In genomic region chr6:21554286-21554685, GRCh38 we compare ENCODE assay signal across 31 cellular contexts.
"Had no signal": no experiment of that assay in that cellular context is flagged by ENCODE, and none has a peak within 500 bp of the region (broad histone marks: within the 10 kb centered on the region; RNA-seq: fewer than 3 reads in every experiment).

No MANE protein-coding gene starts in this region.

- H3K4me1 Mint-ChIP-seq: activated B cell treated with CpG ODN at 0.5 μM for 24 hours; activated naive CD4-positive, alpha-beta T cell treated with anti-CD3 and anti-CD28 coated beads, Interleukin-2, amount 10 ng/mL, durations not matched to agents 7 days and 5 days; activated naive CD8-positive, alpha-beta T cell treated with anti-CD3 and anti-CD28 coated beads, Interleukin-2, amount 10 ng/mL, durations not matched to agents 7 days and 5 days; endodermal cell had no signal

- H3K4me3 Mint-ChIP-seq: activated B cell treated with CpG ODN at 0.5 μM for 24 hours; activated naive CD4-positive, alpha-beta T cell treated with anti-CD3 and anti-CD28 coated beads, Interleukin-2, amount 10 ng/mL, durations not matched to agents 7 days and 5 days; activated naive CD8-positive, alpha-beta T cell treated with anti-CD3 and anti-CD28 coated beads, Interleukin-2, amount 10 ng/mL, durations not matched to agents 7 days and 5 days; activated T-cell treated with anti-CD3 and anti-CD28 coated beads, Interleukin-2, amount 50 U/mL, for 24 hours; activated T-cell treated with anti-CD3 and anti-CD28 coated beads, Interleukin-2, amount 50 U/mL, for 72 hours; brain; dendritic cell treated with granulocyte-macrophage colony-stimulating factor and Interleukin-4, amounts not matched to agents 40 ng/mL and 50 ng/mL, for 4 days; endodermal cell had no signal

- H3K27ac ChIP-seq: ascending aorta, breast epithelium, cardiac muscle cell, colonic mucosa, dorsolateral prefrontal cortex, esophagus muscularis mucosa, foreskin keratinocyte, gastrocnemius medialis, heart left ventricle had no signal

- H3K27ac Mint-ChIP-seq: activated B cell treated with CpG ODN at 0.5 μM for 24 hours; activated naive CD4-positive, alpha-beta T cell treated with anti-CD3 and anti-CD28 coated beads, Interleukin-2, amount 10 ng/mL, durations not matched to agents 7 days and 5 days; activated naive CD4-positive, alpha-beta T cell treated with anti-CD3 and anti-CD28 coated beads, Interleukin-2, amount 50 U/mL, for 72 hours; activated naive CD8-positive, alpha-beta T cell treated with anti-CD3 and anti-CD28 coated beads, Interleukin-2, amount 10 ng/mL, durations not matched to agents 7 days and 5 days; activated T-cell treated with anti-CD3 and anti-CD28 coated beads, Interleukin-2, amount 50 U/mL, for 24 hours; activated T-cell treated with anti-CD3 and anti-CD28 coated beads, Interleukin-2, amount 50 U/mL, for 72 hours; brain; dendritic cell treated with granulocyte-macrophage colony-stimulating factor and Interleukin-4, amounts not matched to agents 40 ng/mL and 50 ng/mL, for 4 days; endodermal cell had no signal

- H3K9me3 Mint-ChIP-seq: activated naive CD8-positive, alpha-beta T cell treated with anti-CD3 and anti-CD28 coated beads, Interleukin-2, amount 10 ng/mL, durations not matched to agents 7 days and 5 days had no signal

- H3K36me3 Mint-ChIP-seq: activated naive CD4-positive, alpha-beta T cell treated with anti-CD3 and anti-CD28 coated beads, Interleukin-2, amount 10 ng/mL, durations not matched to agents 7 days and 5 days; activated naive CD8-positive, alpha-beta T cell treated with anti-CD3 and anti-CD28 coated beads, Interleukin-2, amount 10 ng/mL, durations not matched to agents 7 days and 5 days had no signal

- H3K27me3 Mint-ChIP-seq: activated B cell treated with CpG ODN at 0.5 μM for 24 hours; activated naive CD4-positive, alpha-beta T cell treated with anti-CD3 and anti-CD28 coated beads, Interleukin-2, amount 10 ng/mL, durations not matched to agents 7 days and 5 days; activated naive CD8-positive, alpha-beta T cell treated with anti-CD3 and anti-CD28 coated beads, Interleukin-2, amount 10 ng/mL, durations not matched to agents 7 days and 5 days; brain; dendritic cell treated with granulocyte-macrophage colony-stimulating factor and Interleukin-4, amounts not matched to agents 40 ng/mL and 50 ng/mL, for 4 days had no signal

- DNase-seq: activated B cell treated with CpG ODN at 0.5 μM for 24 hours; activated CD4-positive, alpha-beta T cell treated with anti-CD3 and anti-CD28 coated beads for 48 hours; activated CD4-positive, alpha-beta T cell treated with anti-CD3 and anti-CD28 coated beads, Interleukin-2, amount 50 U/mL, for 1 hour; activated CD4-positive, alpha-beta T cell treated with anti-CD3 and anti-CD28 coated beads, Interleukin-2, amount 50 U/mL, for 48 hours; activated CD8-positive, alpha-beta memory T cell treated with anti-CD3 and anti-CD28 coated beads, Interleukin-2, amount 50 U/mL, for 48 hours; activated gamma-delta T cell; activated naive CD4-positive, alpha-beta T cell; activated naive CD4-positive, alpha-beta T cell treated with anti-CD3 and anti-CD28 coated beads, Interleukin-2, amount 10 ng/mL, durations not matched to agents 7 days and 5 days; activated naive CD8-positive, alpha-beta T cell treated with anti-CD3 and anti-CD28 coated beads, Interleukin-2, amount 10 ng/mL, durations not matched to agents 7 days and 5 days; activated T-cell treated with anti-CD3 and anti-CD28 coated beads for 4 hours; activated T-cell treated with anti-CD3 and anti-CD28 coated beads, Interleukin-2, amount 50 U/mL, for 24 hours; activated T-cell treated with anti-CD3 and anti-CD28 coated beads, Interleukin-2, amount 50 U/mL, for 72 hours; central memory CD4-positive, alpha-beta T cell; cerebellar nuclear complex; colonic mucosa; dorsolateral prefrontal cortex; effector memory CD4-positive, alpha-beta T cell; endodermal cell; foreskin keratinocyte; gastrocnemius medialis; glutamatergic neuron; heart left ventricle; T-helper 2 cell had no signal

- ATAC-seq: activated CD4-positive, CD25-positive, alpha-beta regulatory T cell treated with anti-CD3 and anti-CD28 coated beads, Interleukin-2, amount 50 U/mL, for 24 hours; activated naive CD4-positive, alpha-beta T cell treated with anti-CD3 and anti-CD28 coated beads, Interleukin-2, amount 50 U/mL, for 72 hours; activated T-cell treated with anti-CD3 and anti-CD28 coated beads, Interleukin-2, amount 50 U/mL, for 72 hours; foreskin keratinocyte; gastrocnemius medialis; heart left ventricle had no signal
